Comparison of ENCODE assay signal across 8 cellular contexts in the genomic region with DNA sequence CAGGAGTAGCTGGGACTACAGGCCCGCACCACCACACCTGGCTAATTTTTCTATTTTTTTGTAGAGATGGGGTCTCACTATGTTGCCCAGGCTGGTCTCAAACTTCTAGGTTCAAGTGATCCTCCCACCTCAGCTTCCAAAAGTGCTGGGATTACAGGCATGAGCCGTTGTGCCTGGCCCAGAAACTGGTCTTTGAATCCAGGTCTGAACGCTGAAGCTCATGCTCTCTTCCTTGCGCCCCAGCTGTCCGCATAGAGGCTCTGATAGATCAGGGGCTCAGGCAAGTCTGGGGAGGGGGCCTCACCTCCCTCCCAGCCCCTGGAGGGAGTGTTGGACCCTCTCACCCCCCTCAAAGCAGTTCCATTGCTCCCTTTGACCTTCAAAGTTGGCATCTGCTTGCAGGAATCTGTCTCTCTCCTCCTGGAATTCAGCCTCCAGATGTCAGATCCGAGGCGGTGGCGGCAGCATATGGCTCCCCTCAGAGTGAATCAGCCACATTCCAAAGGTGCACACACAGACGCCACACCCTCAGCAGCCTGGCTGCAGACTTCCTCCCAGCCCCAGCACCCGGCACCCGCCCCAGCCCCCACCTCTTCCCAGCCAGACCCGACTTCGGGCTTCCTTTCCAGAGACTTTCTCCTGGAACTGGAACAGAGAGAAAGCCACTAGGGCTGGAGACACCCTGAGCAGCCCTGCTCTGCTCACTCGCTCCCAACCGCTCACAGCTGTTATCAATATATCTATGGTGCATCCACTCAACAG. TPM values are rescaled to one million over a fixed set of nuclear protein-coding genes. Genes with fewer than 3 reads are reported as not detected.
A peak's percentile ranks its signal among the peaks of the same experiment; 100 is the strongest.
DNase-seq lines count a peak whose midpoint lies in the region; ATAC-seq and TF ChIP-seq lines count a peak whose summit lies in the region.

No MANE protein-coding gene starts in this region.

- H3K4me1 ChIP-seq in HUES48 (ENCODE audit: control insufficient read depth, insufficient read depth, low read length): peaks cover 15% of the 10 kb centered on the region
- peaks cover 0 to 8% of the 10 kb centered on the region in 2 donors for H3K4me1 ChIP-seq in breast epithelium
- peaks cover 15 to 24% (median 20%) of the 10 kb centered on the region in 4 donors for H3K4me1 ChIP-seq in transverse colon

- H3K4me3 ChIP-seq in HUES48 (ENCODE audit: low read depth, low read length) (no peak overlapping the region), breast epithelium (peak overlapping the region in 2 of 3 donors; percentile 15 to 40), transverse colon (no peak overlapping the region)

- H3K27ac ChIP-seq in HUES48 (ENCODE audit: low read depth, low read length) (peak overlapping the region; percentile 76), breast epithelium (peak overlapping the region; percentile 88 to 89), transverse colon (peak overlapping the region; percentile 71 to 89 (median 81))

- ATAC-seq in HG03039 (IDR thresholded peaks at IDR 0.05; ENCODE audit: unreplicated experiment) (no peak), GM18870 (IDR thresholded peaks at IDR 0.05; ENCODE audit: unreplicated experiment) (no peak)

- in situ Hi-C loops in transverse colon (cut with MboI; ENCODE audit: low pct_ligation_motif_present in 1 of 4, low pct_unique_long_range_greater_than_20kb in 1 of 4, low sequenced_read_pairs in 3 of 4): no loop called here

- TF ChIP-seq EP300 in transverse colon (IDR thresholded peaks at IDR 0.05; ENCODE audit: low read depth): no peak

- TF ChIP-seq POLR2A in breast epithelium (IDR thresholded peaks at IDR 0.05): no peak
- no peak for TF ChIP-seq POLR2A in transverse colon (IDR thresholded peaks at IDR 0.05)

- H3K9me3 ChIP-seq in HUES48 (ENCODE audit: control insufficient read depth, insufficient read depth, low read length): no peaks in the 10 kb centered on the region
- H3K9me3 ChIP-seq in breast epithelium: no peaks in the 10 kb centered on the region
- H3K9me3 ChIP-seq in transverse colon: no peaks in the 10 kb centered on the region

- peak; percentile 71 to 78 for DNase-seq in breast epithelium (ENCODE audit: low spot score in 2 of 2)
- peak; percentile 84 for DNase-seq in kidney glomerular epithelial cell (lab: John Stamatoyannopoulos, UW)
- peak; percentile 88 for DNase-seq in transverse colon
- DNase-seq in activated effector memory CD4-positive, alpha-beta T cell treated with anti-CD3 and anti-CD28 coated beads, Interleukin-2, amount 50 U/mL, for 16 hours: no peak
- DNase-seq in NAMALWA (ENCODE audit: low spot score): no peak

- 29 to 60% methylated on average over 2 to 15 of the region's 15 CpGs for WGBS in transverse colon (ENCODE audit: low coverage in 1 of 2), 2 donors

- peaks cover 4% of the 10 kb centered on the region; the same call in 1 of the 2 replicates for H3K36me3 ChIP-seq in HUES48 (ENCODE audit: control insufficient read depth, insufficient read depth, low read length)
- H3K36me3 ChIP-seq in breast epithelium: no peaks in the 10 kb centered on the region
- no peaks in the 10 kb centered on the region for H3K36me3 ChIP-seq in transverse colon

- intact Hi-C loops in breast epithelium (cut with DNase I; ENCODE audit: low total_unique reads) (no loop called here), transverse colon (cut with DNase I; ENCODE audit: low total_unique reads) (no loop called here)

- H3K27me3 ChIP-seq in HUES48 (ENCODE audit: control insufficient read depth, insufficient read depth, low read length) (no peaks in the 10 kb centered on the region), breast epithelium (no peaks in the 10 kb centered on the region), transverse colon (no peaks in the 10 kb centered on the region)

- no peak overlapping the region for H3K9ac ChIP-seq in HUES48 (ENCODE audit: low read depth, low read length)

- TF ChIP-seq CTCF in breast epithelium (IDR thresholded peaks at IDR 0.05) (no peak), transverse colon (IDR thresholded peaks at IDR 0.05) (no peak)

RNA-seq across cellular contexts. Expression of a gene that starts 16.9 kb away (rescaled TPM):
- 1 to 10 TPM in 2 of 3 donors, under 1 TPM in 1; 0.96 to 3.9 (median 1.5) TPM for total RNA-seq in breast epithelium
- total RNA-seq in transverse colon: 1 to 10 TPM in 3 of 4 donors, under 1 TPM in 1; 0.68 to 5.0 (median 1.8) TPM

RNA-seq across cellular contexts. Expression of a gene that starts 26.1 kb away (rescaled TPM):
- 1 to 10 TPM; 4.6 to 7.2 (median 6.2) TPM for total RNA-seq in breast epithelium
- 1 to 10 TPM; 4.6 to 8.4 (median 6.3) TPM for total RNA-seq in transverse colon

RNA-seq across cellular contexts. Expression of a gene that starts 52.2 kb away (rescaled TPM):
- total RNA-seq in breast epithelium (10 to 100 TPM; 24.9 to 52.4 (median 49.9) TPM), transverse colon (10 to 100 TPM; 26.5 to 40.5 (median 29.2) TPM)

RNA-seq across cellular contexts. Expression of a gene that starts 57.1 kb away (rescaled TPM):
- total RNA-seq in breast epithelium (under 1 TPM; 0.32 to 0.98 (median 0.44) TPM), transverse colon (under 1 TPM in 2 of 4 donors, not detected in 2; 0.32 to 0.68 TPM)

Comparison
In these comparisons a context has a peak if more than half of its experiments do, and no peak if none do; other contexts are left out.
1. H3K4me3 ChIP-seq: peak in breast epithelium (2 of 3); none in HUES48 (single experiment) and transverse colon (0 of 4).
2. DNase-seq: peak in breast epithelium (2 of 2), kidney glomerular epithelial cell (single experiment) and transverse colon (single experiment); none in activated effector memory CD4-positive, alpha-beta T cell treated with anti-CD3 and anti-CD28 coated beads, Interleukin-2, amount 50 U/mL, for 16 hours (single experiment) and NAMALWA (single experiment).
3. Peak in every context shown above with its lines, with median percentiles within 50 percentile points of each other: H3K27ac ChIP-seq.